Comparison of ENCODE assay signal across 9 cellular contexts in the genomic region with DNA sequence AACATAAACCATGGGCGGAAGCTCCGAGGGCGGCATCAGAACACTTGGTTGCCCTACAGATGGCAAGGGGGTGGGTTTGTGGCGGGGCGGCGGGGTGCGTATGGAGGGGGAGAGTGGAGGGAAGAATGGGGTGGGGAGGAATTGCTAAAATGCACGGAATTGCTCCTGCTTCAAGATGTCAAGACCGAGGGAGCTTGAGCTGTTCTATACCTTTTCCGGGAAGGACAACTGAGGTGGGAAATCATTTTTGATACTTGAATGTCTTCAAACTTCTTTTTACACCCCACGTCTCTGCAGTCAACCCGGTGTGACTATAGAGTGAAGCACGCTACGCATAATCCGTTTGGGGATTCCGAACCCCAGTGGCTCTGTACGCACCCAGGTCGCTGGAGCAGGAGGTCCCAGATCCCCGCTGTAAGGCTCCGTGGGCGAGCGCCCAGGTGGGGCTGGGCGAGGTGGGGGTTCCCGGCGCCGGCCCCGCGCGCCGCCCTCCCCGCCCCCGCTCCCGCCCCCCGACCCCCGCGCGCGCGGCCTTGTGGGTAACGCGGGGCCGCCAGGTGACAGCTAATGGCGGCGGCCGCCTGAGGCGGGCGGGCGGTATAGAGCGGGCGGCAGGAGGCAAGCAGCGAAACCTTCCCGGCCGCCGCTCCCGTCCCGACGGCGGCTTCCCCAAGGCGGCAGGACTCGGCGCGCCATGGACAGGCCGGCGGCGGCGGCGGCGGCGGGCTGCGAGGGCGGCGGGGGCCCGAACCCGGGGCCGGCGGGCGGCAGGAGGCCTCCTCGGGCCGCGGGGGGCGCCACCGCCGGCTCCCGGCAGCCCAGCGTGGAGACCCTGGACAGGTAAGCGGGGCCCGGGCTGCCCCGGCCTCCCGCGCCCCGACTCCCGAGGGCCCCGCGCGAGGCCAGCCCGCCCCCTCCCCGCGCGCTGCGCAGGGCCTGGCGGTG. TPM values are rescaled to one million over a fixed set of nuclear protein-coding genes. Genes with fewer than 3 reads are reported as not detected.
DNase-seq lines count a peak whose midpoint lies in the region; ATAC-seq, FAIRE-seq and TF ChIP-seq lines count a peak whose summit lies in the region.
"Had no signal": no experiment of that assay in that cellular context is flagged by ENCODE, and none has a peak within 500 bp of the region (broad histone marks: within the 10 kb centered on the region; RNA-seq: fewer than 3 reads in every experiment).

A gene (plus strand): TSS at position 560 of the 945 bp plus-strand sequence. CDS start 135 bp downstream, at position 695.

- no peak for FAIRE-seq in frontal cortex (lab: Jason Lieb, UNC)
- FAIRE-seq: G401.6 had no signal

- peak; percentile 38 for ATAC-seq in HG02938 (IDR thresholded peaks at IDR 0.05; ENCODE audit: unreplicated experiment)
- ATAC-seq in omental fat pad (ENCODE audit: low FRiP score), result peak; percentile 48

- TF ChIP-seq CTCF in omental fat pad (IDR thresholded peaks at IDR 0.05), result no peak

- DNase-seq in NCI-H345 (lab: John Stamatoyannopoulos, UW) (peak; percentile 54), NCI-H345 treated with DMSO at 0.1 percent for 48 hours (lab: John Stamatoyannopoulos, UW; ENCODE audit: unreplicated experiment) (no peak), NCI-H748 (lab: John Stamatoyannopoulos, UW; ENCODE audit: unreplicated experiment) (peak; percentile 60), frontal cortex (ENCODE audit: low spot score in 2 of 2) (peak; percentile 72 to 84), omental fat pad (ENCODE audit: low spot score) (no peak), inferior parietal cortex (ENCODE audit: extremely low spot score) (no peak)
- DNase-seq in activated T-helper 9 cell treated with anti-CD3 and anti-CD28 coated beads, Interleukin-2, amount 50 U/mL, for 16 hours (ENCODE audit: low read depth), result peak; percentile 53

RNA-seq across cellular contexts. Expression of the gene that starts here (rescaled TPM):
- 34.6 TPM for total RNA-seq in frontal cortex
- 10 to 100 TPM; 12.3 to 18.1 (median 14.4) TPM for total RNA-seq in omental fat pad

Comparison
In these comparisons a context has a peak if more than half of its experiments do, and no peak if none do; other contexts are left out.
1. DNase-seq: peak in NCI-H345 (single experiment), NCI-H748 (single experiment), activated T-helper 9 cell treated with anti-CD3 and anti-CD28 coated beads, Interleukin-2, amount 50 U/mL, for 16 hours (single experiment) and frontal cortex (2 of 2); none in NCI-H345 treated with DMSO at 0.1 percent for 48 hours (single experiment), omental fat pad (single experiment) and inferior parietal cortex (single experiment).